Comparison of ENCODE assay signal across 8 cellular contexts in the genomic region with DNA sequence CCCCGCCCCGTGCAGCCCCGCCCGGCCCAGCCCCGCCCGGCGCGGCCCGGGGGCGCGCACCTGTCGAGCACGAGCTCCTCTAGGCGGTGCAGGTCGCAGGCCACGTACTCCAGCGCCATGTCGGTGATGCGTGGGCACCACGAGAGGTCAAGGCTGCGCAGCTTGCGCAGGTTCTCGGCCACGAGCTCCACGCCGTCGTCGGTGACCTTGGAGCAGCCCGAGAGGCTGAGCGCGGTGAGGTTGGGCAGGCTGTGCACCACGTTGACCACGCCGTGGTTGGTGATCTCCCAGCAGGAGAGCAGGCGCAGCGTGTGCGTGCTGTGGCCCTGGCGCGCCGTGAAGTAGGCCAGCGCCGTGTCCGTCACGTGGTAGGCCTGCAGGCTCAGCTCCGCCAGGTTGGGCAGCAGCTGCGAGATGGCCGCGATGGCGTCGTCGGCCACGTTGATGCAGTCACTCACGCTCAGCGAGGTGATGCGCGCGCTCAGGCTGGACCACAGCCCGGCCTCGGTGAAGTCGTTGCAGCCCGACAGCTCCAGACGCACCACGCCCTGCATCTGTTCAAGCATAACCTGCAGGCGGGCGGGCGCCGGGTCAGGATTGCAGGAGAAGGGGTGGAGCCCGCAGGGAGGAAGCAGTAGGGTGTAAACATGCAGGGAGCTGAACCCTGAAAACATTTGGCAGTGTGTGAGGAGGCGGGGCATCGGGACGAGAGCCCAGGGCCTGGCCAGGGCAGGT. TPM values are rescaled to one million over a fixed set of nuclear protein-coding genes. Genes with fewer than 3 reads are reported as not detected.
A peak's percentile ranks its signal among the peaks of the same experiment; 100 is the strongest.
DNase-seq lines count a peak whose midpoint lies in the region; ATAC-seq lines count a peak whose summit lies in the region.

No MANE protein-coding gene starts in this region.

- no peaks in the 10 kb centered on the region for H4K20me1 ChIP-seq in GM23248 (ENCODE audit: insufficient read depth)

- 4 to 5% methylated on average over 61 to 64 of the region's 71 CpGs for WGBS in GM23248 (ENCODE audit: low coverage in 1 of 2, low lambda C conversion rate in 2 of 2, missing lambda C conversion rate in 2 of 2), 2 experiments
- 4 to 5% methylated on average over 59 to 71 of the region's 71 CpGs for WGBS in aorta, 2 donors

- no peaks in the 10 kb centered on the region for H3F3A ChIP-seq in GM23248 (ENCODE audit: insufficient read depth)

- H3K36me3 Mint-ChIP-seq in activated T-helper 1 cell treated with anti-CD3 and anti-CD28 coated beads, Interleukin-12 subunit alpha, Interleukin-12 subunit beta, Interleukin-2, Interleukin-4 antibody, amounts not matched to agents 30 ng/mL and 10 ng/mL and 1 ng/mL, durations not matched to agents 14 hours and 24 hours and 36 hours (ENCODE audit: low read depth): peaks cover 1% of the 10 kb centered on the region

- H3K4me3 ChIP-seq in GM23248: no peak overlapping the region
- H3K4me3 ChIP-seq in aorta (ENCODE audit: low read length in 2 of 2): no peak overlapping the region

- peaks cover 13% of the 10 kb centered on the region for H3K4me1 Mint-ChIP-seq in activated T-helper 1 cell treated with anti-CD3 and anti-CD28 coated beads, Interleukin-12 subunit alpha, Interleukin-12 subunit beta, Interleukin-2, Interleukin-4 antibody, amounts not matched to agents 30 ng/mL and 10 ng/mL and 1 ng/mL, durations not matched to agents 14 hours and 24 hours and 36 hours (ENCODE audit: low read depth)

- intact Hi-C loops in activated T-helper 1 cell treated with anti-CD3 and anti-CD28 coated beads, Interleukin-12 subunit alpha, Interleukin-12 subunit beta, Interleukin-2, Interleukin-4 antibody, amounts not matched to agents 30 ng/mL and 10 ng/mL and 1 ng/mL, durations not matched to agents 14 hours and 24 hours and 36 hours (cut with micrococcal nuclease): loop anchor here (5.0 kb wide), 1 partner anchor 42 kb away; no protein-coding TSS in a partner anchor
- intact Hi-C loops in aorta (cut with DNase I): no loop called here

- H3K36me3 ChIP-seq in GM23248 (ENCODE audit: low read depth): no peaks in the 10 kb centered on the region
- H3K36me3 ChIP-seq in aorta (ENCODE audit: control insufficient read depth in 1 of 2, insufficient read depth in 2 of 2, low read length in 1 of 2): no peaks in the 10 kb centered on the region

- H3K27me3 ChIP-seq in GM23248 (replicated peaks; ENCODE audit: insufficient read depth) (peaks cover 19% of the 10 kb centered on the region), aorta (ENCODE audit: control insufficient read depth in 1 of 2, insufficient read depth in 2 of 2, low read length in 1 of 2) (peaks cover 0 to 2% of the 10 kb centered on the region in 2 donors)

- no peak for ATAC-seq in aorta (ENCODE audit: low FRiP score)
- no peak for ATAC-seq in GM21717 (IDR thresholded peaks at IDR 0.05; ENCODE audit: unreplicated experiment)

- H3K9me2 ChIP-seq in GM23248 (ENCODE audit: insufficient read depth): no peaks in the 10 kb centered on the region

- H3K9me3 Mint-ChIP-seq in activated T-helper 1 cell treated with anti-CD3 and anti-CD28 coated beads, Interleukin-12 subunit alpha, Interleukin-12 subunit beta, Interleukin-2, Interleukin-4 antibody, amounts not matched to agents 30 ng/mL and 10 ng/mL and 1 ng/mL, durations not matched to agents 14 hours and 24 hours and 36 hours: no peaks in the 10 kb centered on the region

- H3K79me2 ChIP-seq in GM23248 (ENCODE audit: insufficient read depth): no peaks in the 10 kb centered on the region

- H3K4me1 ChIP-seq in GM23248 (ENCODE audit: insufficient read depth): peaks cover 1% of the 10 kb centered on the region; the same call in 1 of the 2 replicates
- no peaks in the 10 kb centered on the region for H3K4me1 ChIP-seq in aorta (ENCODE audit: control insufficient read depth in 1 of 2, insufficient read depth in 2 of 2, low read length in 2 of 2)

- H3K9me3 ChIP-seq in GM23248 (ENCODE audit: low read depth): no peaks in the 10 kb centered on the region
- no peaks in the 10 kb centered on the region for H3K9me3 ChIP-seq in aorta (ENCODE audit: control insufficient read depth, low read length)

- no peak overlapping the region for H3K4me2 ChIP-seq in GM23248 (ENCODE audit: unreplicated experiment)

- no peak overlapping the region for H2AFZ ChIP-seq in GM23248

- no peak overlapping the region for H3K9ac ChIP-seq in GM23248

- peak overlapping the region; percentile 74 for H3K27ac Mint-ChIP-seq in activated T-helper 1 cell treated with anti-CD3 and anti-CD28 coated beads, Interleukin-12 subunit alpha, Interleukin-12 subunit beta, Interleukin-2, Interleukin-4 antibody, amounts not matched to agents 30 ng/mL and 10 ng/mL and 1 ng/mL, durations not matched to agents 14 hours and 24 hours and 36 hours

- H3K27me3 Mint-ChIP-seq in activated T-helper 1 cell treated with anti-CD3 and anti-CD28 coated beads, Interleukin-12 subunit alpha, Interleukin-12 subunit beta, Interleukin-2, Interleukin-4 antibody, amounts not matched to agents 30 ng/mL and 10 ng/mL and 1 ng/mL, durations not matched to agents 14 hours and 24 hours and 36 hours (ENCODE audit: insufficient read depth): peaks cover 13% of the 10 kb centered on the region

- in situ Hi-C loops in GM23248 (cut with MboI): no loop called here

- H3K27ac ChIP-seq in GM23248: no peak overlapping the region
- no peak overlapping the region for H3K27ac ChIP-seq in aorta (ENCODE audit: low read depth in 1 of 2, low read length in 2 of 2)

- DNase-seq in GM23248 (peak; percentile 58), NCI-H748 treated with DMSO at 0.1 percent for 48 hours (lab: John Stamatoyannopoulos, UW) (peak; percentile 83), kidney tubule cell (ENCODE audit: low spot score) (peak; percentile 88), aorta (no peak), Kasumi-1 (lab: John Stamatoyannopoulos, UW) (no peak)
- peak; percentile 66 for DNase-seq in activated T-helper 1 cell treated with anti-CD3 and anti-CD28 coated beads, Interleukin-12 subunit alpha, Interleukin-12 subunit beta, Interleukin-2, Interleukin-4 antibody, amounts not matched to agents 30 ng/mL and 10 ng/mL and 1 ng/mL, durations not matched to agents 14 hours and 24 hours and 36 hours (ENCODE audit: low spot score)
- DNase-seq in stimulated activated CD8-positive, alpha-beta memory T cell treated with anti-CD3 and anti-CD28 coated beads, Interleukin-4, amount 100 ng/mL, for 24 hours (ENCODE audit: low read depth): peak; percentile 52

- H3K4me3 Mint-ChIP-seq in activated T-helper 1 cell treated with anti-CD3 and anti-CD28 coated beads, Interleukin-12 subunit alpha, Interleukin-12 subunit beta, Interleukin-2, Interleukin-4 antibody, amounts not matched to agents 30 ng/mL and 10 ng/mL and 1 ng/mL, durations not matched to agents 14 hours and 24 hours and 36 hours: peak overlapping the region; percentile 80

RNA-seq across cellular contexts. Expression of gene WDR24, which starts 5.3 kb away (rescaled TPM):
- total RNA-seq in GM23248 (2014; rRNA removed; shearing (Covaris generic)): 1.3 and 3.4 TPM in 2 replicates
- polyA plus RNA-seq in GM23248 (2016; fragmentation: Nextera tagmentation; extraction: Ambion mirVana): 13.1 and 13.7 TPM in 2 replicates
- 21.6 and 22.1 TPM in 2 replicates for total RNA-seq in activated T-helper 1 cell treated with anti-CD3 and anti-CD28 coated beads, Interleukin-12 subunit alpha, Interleukin-12 subunit beta, Interleukin-2, Interleukin-4 antibody, amounts not matched to agents 30 ng/mL and 10 ng/mL and 1 ng/mL, durations not matched to agents 14 hours and 24 hours and 36 hours
- total RNA-seq in aorta: 1 to 10 TPM; 6.7 to 8.4 TPM
- polyA plus RNA-seq in aorta: 10 to 100 TPM in 1 of 2 donors, 1 to 10 TPM in 1; 4.3 to 10.4 TPM

RNA-seq across cellular contexts. Expression of gene FBXL16, which starts 10.1 kb away (rescaled TPM):
- 0.54 TPM in 1 of 2 replicates, not detected in the other for total RNA-seq in GM23248 (2014; rRNA removed; shearing (Covaris generic))
- polyA plus RNA-seq in GM23248 (2016; fragmentation: Nextera tagmentation; extraction: Ambion mirVana): 0.16 and 0.29 TPM in 2 replicates
- total RNA-seq in activated T-helper 1 cell treated with anti-CD3 and anti-CD28 coated beads, Interleukin-12 subunit alpha, Interleukin-12 subunit beta, Interleukin-2, Interleukin-4 antibody, amounts not matched to agents 30 ng/mL and 10 ng/mL and 1 ng/mL, durations not matched to agents 14 hours and 24 hours and 36 hours: 6.3 and 7.6 TPM in 2 replicates
- under 1 TPM; 0.16 to 0.18 TPM for total RNA-seq in aorta
- polyA plus RNA-seq in aorta: not detected

RNA-seq across cellular contexts. Expression of gene JMJD8, which starts 11.4 kb away (rescaled TPM):
- total RNA-seq in GM23248 (2014; rRNA removed; shearing (Covaris generic)): 88.8 and 96.3 TPM in 2 replicates
- 87.9 and 91.6 TPM in 2 replicates for polyA plus RNA-seq in GM23248 (2016; fragmentation: Nextera tagmentation; extraction: Ambion mirVana)
- total RNA-seq in activated T-helper 1 cell treated with anti-CD3 and anti-CD28 coated beads, Interleukin-12 subunit alpha, Interleukin-12 subunit beta, Interleukin-2, Interleukin-4 antibody, amounts not matched to agents 30 ng/mL and 10 ng/mL and 1 ng/mL, durations not matched to agents 14 hours and 24 hours and 36 hours: 63.4 and 71.4 TPM in 2 replicates
- total RNA-seq in aorta: 10 to 100 TPM; 46.1 to 51.7 TPM
- 100 to 1,000 TPM in 1 of 2 donors, 10 to 100 TPM in 1; 55.2 to 110 TPM for polyA plus RNA-seq in aorta

RNA-seq across cellular contexts. Expression of gene STUB1, which starts 15.3 kb away (rescaled TPM):
- 183 and 201 TPM in 2 replicates for total RNA-seq in GM23248 (2014; rRNA removed; shearing (Covaris generic))
- polyA plus RNA-seq in GM23248 (2016; fragmentation: Nextera tagmentation; extraction: Ambion mirVana) (207 and 216 TPM in 2 replicates), aorta (100 to 1,000 TPM; 126 to 169 TPM)
- 94.0 and 95.4 TPM in 2 replicates for total RNA-seq in activated T-helper 1 cell treated with anti-CD3 and anti-CD28 coated beads, Interleukin-12 subunit alpha, Interleukin-12 subunit beta, Interleukin-2, Interleukin-4 antibody, amounts not matched to agents 30 ng/mL and 10 ng/mL and 1 ng/mL, durations not matched to agents 14 hours and 24 hours and 36 hours
- total RNA-seq in aorta: 10 to 100 TPM; 67.4 to 84.3 TPM

RNA-seq across cellular contexts. Expression of gene METRN, which starts 19.4 kb away (rescaled TPM):
- total RNA-seq in GM23248 (2014; rRNA removed; shearing (Covaris generic)): 90.7 and 98.1 TPM in 2 replicates
- 21.6 and 26.0 TPM in 2 replicates for polyA plus RNA-seq in GM23248 (2016; fragmentation: Nextera tagmentation; extraction: Ambion mirVana)
- 21.8 and 29.6 TPM in 2 replicates for total RNA-seq in activated T-helper 1 cell treated with anti-CD3 and anti-CD28 coated beads, Interleukin-12 subunit alpha, Interleukin-12 subunit beta, Interleukin-2, Interleukin-4 antibody, amounts not matched to agents 30 ng/mL and 10 ng/mL and 1 ng/mL, durations not matched to agents 14 hours and 24 hours and 36 hours
- 10 to 100 TPM; 22.7 to 26.6 TPM for total RNA-seq in aorta
- 10 to 100 TPM; 26.7 to 61.3 TPM for polyA plus RNA-seq in aorta

Comparison
In these comparisons a context has a peak if more than half of its experiments do, and no peak if none do; other contexts are left out.
1. DNase-seq: peak in GM23248 (single experiment), NCI-H748 treated with DMSO at 0.1 percent for 48 hours (single experiment), activated T-helper 1 cell treated with anti-CD3 and anti-CD28 coated beads, Interleukin-12 subunit alpha, Interleukin-12 subunit beta, Interleukin-2, Interleukin-4 antibody, amounts not matched to agents 30 ng/mL and 10 ng/mL and 1 ng/mL, durations not matched to agents 14 hours and 24 hours and 36 hours (single experiment), kidney tubule cell (single experiment) and stimulated activated CD8-positive, alpha-beta memory T cell treated with anti-CD3 and anti-CD28 coated beads, Interleukin-4, amount 100 ng/mL, for 24 hours (single experiment); none in aorta (0 of 2) and Kasumi-1 (0 of 2).